Comparison of ENCODE assay signal across 12 cellular contexts in the genomic region with DNA sequence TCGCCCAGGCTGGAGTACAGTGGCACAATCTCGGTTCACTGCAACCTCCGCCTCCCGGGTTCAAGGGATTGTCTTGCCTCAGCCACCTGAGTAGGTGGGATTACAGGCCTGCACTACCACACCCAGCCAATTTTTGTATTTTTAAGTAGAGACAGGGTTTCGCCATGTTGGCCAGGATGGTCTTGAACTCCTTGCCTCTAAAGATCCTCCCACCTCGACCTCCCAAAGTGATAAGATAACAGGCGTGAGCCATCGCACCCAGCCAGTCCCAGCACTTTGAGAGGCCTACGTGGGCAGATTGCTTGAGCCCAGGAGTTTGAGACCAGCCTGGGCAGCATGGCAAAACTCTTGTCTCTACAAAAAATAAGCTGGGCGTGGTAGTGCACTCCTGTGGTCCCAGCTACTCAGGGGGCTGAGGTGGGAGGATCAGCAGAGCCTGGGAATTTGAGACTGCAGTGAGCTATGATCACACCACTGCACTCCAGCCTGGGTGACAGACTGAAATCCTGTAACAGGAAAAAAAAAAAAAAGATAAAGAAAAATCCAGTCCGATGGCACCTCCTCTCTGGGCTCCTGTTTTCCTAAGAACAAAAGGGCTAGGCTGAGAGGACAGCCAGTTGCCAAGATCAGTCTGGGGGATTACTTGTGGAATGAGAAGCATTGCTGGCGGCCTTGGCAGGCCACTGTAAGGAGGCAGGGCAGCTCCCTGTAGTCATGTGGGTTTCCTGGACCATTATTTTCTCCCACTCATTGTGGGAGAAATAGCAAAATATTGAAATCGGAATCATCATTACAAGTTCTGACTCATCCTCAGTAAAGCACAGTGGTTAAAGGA. TPM values are rescaled to one million over a fixed set of nuclear protein-coding genes. Genes with fewer than 3 reads are reported as not detected.
DNase-seq lines count a peak whose midpoint lies in the region; FAIRE-seq and TF ChIP-seq lines count a peak whose summit lies in the region.
"Had no signal": no experiment of that assay in that cellular context is flagged by ENCODE, and none has a peak within 500 bp of the region (broad histone marks: within the 10 kb centered on the region; RNA-seq: fewer than 3 reads in every experiment).

No MANE protein-coding gene starts in this region.

- FAIRE-seq in HTR-8/SVneo (lab: Jason Lieb, UNC), result peak; percentile 88

- H3K4me1 Mint-ChIP-seq in MCF 10A (ENCODE audit: insufficient read depth, unreplicated experiment) (peaks cover 6% of the 10 kb centered on the region), CD14-positive monocyte (peaks cover 40% of the 10 kb centered on the region)
- peaks cover 3% of the 10 kb centered on the region for H3K4me1 Mint-ChIP-seq in activated CD4-positive, alpha-beta memory T cell treated with anti-CD3 and anti-CD28 coated beads, Interleukin-2, amount 10 ng/mL, durations not matched to agents 7 days and 5 days

- H3K9me3 Mint-ChIP-seq in MCF 10A (ENCODE audit: unreplicated experiment), result peaks cover 7% of the 10 kb centered on the region
- H3K9me3 Mint-ChIP-seq in CD14-positive monocyte, result peaks cover 2 to 7% (median 4%) of the 10 kb centered on the region in 7 donors
- peaks cover 3% of the 10 kb centered on the region for H3K9me3 Mint-ChIP-seq in activated CD4-positive, alpha-beta memory T cell treated with anti-CD3 and anti-CD28 coated beads, Interleukin-2, amount 10 ng/mL, durations not matched to agents 7 days and 5 days
- H3K9me3 Mint-ChIP-seq: CD8-positive, alpha-beta T cell had no signal

- intact Hi-C loops in MCF 10A (cut with micrococcal nuclease), result no loop called here
- intact Hi-C loops in CD14-positive monocyte (cut with micrococcal nuclease), result no loop called here
- intact Hi-C loops in uterus (cut with DNase I; ENCODE audit: low total_unique reads), result no loop called here

- no peak for TF ChIP-seq POLR2A in uterus (IDR thresholded peaks at IDR 0.05)

- H3K4me3 ChIP-seq in AG09309 (ENCODE audit: control insufficient read depth, low read depth, low read length), result no peak overlapping the region
- H3K4me3 ChIP-seq in uterus, result no peak overlapping the region
- H3K4me3 ChIP-seq: adrenal gland had no signal

- H3K36me3 Mint-ChIP-seq in MCF 10A (ENCODE audit: insufficient read depth, unreplicated experiment), result no peaks in the 10 kb centered on the region
- peaks cover 3 to 4% of the 10 kb centered on the region in 2 donors for H3K36me3 Mint-ChIP-seq in CD14-positive monocyte
- H3K36me3 Mint-ChIP-seq in activated CD4-positive, alpha-beta memory T cell treated with anti-CD3 and anti-CD28 coated beads, Interleukin-2, amount 10 ng/mL, durations not matched to agents 7 days and 5 days (ENCODE audit: low read depth), result no peaks in the 10 kb centered on the region
- H3K36me3 Mint-ChIP-seq: CD8-positive, alpha-beta T cell had no signal

- H3K27ac Mint-ChIP-seq in MCF 10A (ENCODE audit: low read depth, unreplicated experiment) (no peak overlapping the region), CD14-positive monocyte (peak overlapping the region in 1 of 7 donors; percentile 45)
- no peak overlapping the region for H3K27ac Mint-ChIP-seq in activated CD4-positive, alpha-beta memory T cell treated with anti-CD3 and anti-CD28 coated beads, Interleukin-2, amount 10 ng/mL, durations not matched to agents 7 days and 5 days
- H3K27ac Mint-ChIP-seq: CD8-positive, alpha-beta T cell; naive thymus-derived CD4-positive, alpha-beta T cell had no signal

- no peaks in the 10 kb centered on the region for H3K27me3 ChIP-seq in uterus
- H3K27me3 ChIP-seq: adrenal gland had no signal

- POLR2A ChIA-PET in MCF 10A (lab: Yijun Ruan, JAX), result interaction anchor here (0.6 kb wide), 1 partner anchor 37 kb away, joined by 3 read pairs; no protein-coding TSS in a partner anchor
- POLR2A ChIA-PET in activated CD4-positive, alpha-beta memory T cell treated with anti-CD3 and anti-CD28 coated beads, Interleukin-2, amount 10 ng/mL, durations not matched to agents 7 days and 5 days (lab: Charles Lee), result no interaction called here

- no peaks in the 10 kb centered on the region for H3K4me1 ChIP-seq in uterus

- H3K27me3 Mint-ChIP-seq in MCF 10A (ENCODE audit: insufficient read depth, unreplicated experiment) (no peaks in the 10 kb centered on the region), CD14-positive monocyte (ENCODE audit: low read depth in 3 of 3) (peaks cover 3 to 14% (median 10%) of the 10 kb centered on the region in 3 donors)
- peaks cover 10% of the 10 kb centered on the region for H3K27me3 Mint-ChIP-seq in activated CD4-positive, alpha-beta memory T cell treated with anti-CD3 and anti-CD28 coated beads, Interleukin-2, amount 10 ng/mL, durations not matched to agents 7 days and 5 days

- TF ChIP-seq CTCF in AG09309 (IDR thresholded peaks at IDR 0.05; ENCODE audit: control insufficient read depth, insufficient read depth, low read depth, low read length, missing control alignments) (no peak), MCF 10A (IDR thresholded peaks at IDR 0.05; ENCODE audit: unreplicated experiment) (no peak), CD14-positive monocyte (IDR thresholded peaks at IDR 0.05) (no peak), uterus (IDR thresholded peaks at IDR 0.05) (no peak)

- no peak overlapping the region for H3K27ac ChIP-seq in uterus
- H3K27ac ChIP-seq: adrenal gland had no signal

- BruUV-seq in MCF 10A (replicated peaks; lab: Mats Ljungman, UMichigan), result no TSS peak

- CTCF ChIA-PET in MCF 10A (lab: Yijun Ruan, JAX), result no interaction called here
- CTCF ChIA-PET in activated CD4-positive, alpha-beta memory T cell treated with anti-CD3 and anti-CD28 coated beads, Interleukin-2, amount 10 ng/mL, durations not matched to agents 7 days and 5 days (lab: Charles Lee), result no interaction called here

- no peaks in the 10 kb centered on the region for H3K9me3 ChIP-seq in uterus
- H3K9me3 ChIP-seq: adrenal gland had no signal

- H3K4me3 Mint-ChIP-seq in MCF 10A (ENCODE audit: unreplicated experiment) (no peak overlapping the region), CD14-positive monocyte (no peak overlapping the region)
- H3K4me3 Mint-ChIP-seq in activated CD4-positive, alpha-beta memory T cell treated with anti-CD3 and anti-CD28 coated beads, Interleukin-2, amount 10 ng/mL, durations not matched to agents 7 days and 5 days, result no peak overlapping the region
- H3K4me3 Mint-ChIP-seq: CD8-positive, alpha-beta T cell; naive thymus-derived CD4-positive, alpha-beta T cell had no signal

- no peaks in the 10 kb centered on the region for H3K36me3 ChIP-seq in uterus
- H3K36me3 ChIP-seq: adrenal gland had no signal

- DNase-seq in AG09309 (ENCODE audit: low read depth) (peak; percentile 87), HTR-8/SVneo (ENCODE audit: insufficient read length, low spot score) (peak; percentile 65), MCF 10A (ENCODE audit: unreplicated experiment) (peak; percentile 51), medulla oblongata (ENCODE audit: extremely low spot score) (peak; percentile 46), CD14-positive monocyte (ENCODE audit: low spot score) (no peak), uterus (no peak), NOMO-1 (lab: John Stamatoyannopoulos, UW; ENCODE audit: unreplicated experiment in 2 of 2) (no peak)
- no peak for DNase-seq in activated CD4-positive, alpha-beta memory T cell treated with anti-CD3 and anti-CD28 coated beads, Interleukin-2, amount 10 ng/mL, durations not matched to agents 7 days and 5 days
- DNase-seq: CD8-positive, alpha-beta T cell; glutamatergic neuron; naive thymus-derived CD4-positive, alpha-beta T cell had no signal

RNA-seq across cellular contexts. Expression of a gene that starts 3.0 kb away (rescaled TPM):
- total RNA-seq in MCF 10A (2022), result not detected in 2 replicates
- polyA plus RNA-seq in CD14-positive monocyte, result under 1 TPM in 1 of 2 donors, not detected in 1; 0.30 TPM
- total RNA-seq in uterus, result 1 to 10 TPM in 3 of 4 donors, under 1 TPM in 1; 0.59 to 7.4 (median 2.9) TPM
- 1 to 10 TPM; 1.4 to 2.0 TPM for total RNA-seq in activated CD4-positive, alpha-beta memory T cell treated with anti-CD3 and anti-CD28 coated beads, Interleukin-2, amount 10 ng/mL, durations not matched to agents 7 days and 5 days

RNA-seq across cellular contexts. Expression of a gene that starts 34.1 kb away (rescaled TPM):
- total RNA-seq in MCF 10A (2022) (not detected in 2 replicates), uterus (under 1 TPM in 1 of 4 donors, not detected in 3; 0.07 TPM)
- under 1 TPM; 0.18 to 0.33 TPM for polyA plus RNA-seq in CD14-positive monocyte
- not detected for total RNA-seq in activated CD4-positive, alpha-beta memory T cell treated with anti-CD3 and anti-CD28 coated beads, Interleukin-2, amount 10 ng/mL, durations not matched to agents 7 days and 5 days

Comparison
In these comparisons a context has a peak if more than half of its experiments do, and no peak if none do; other contexts are left out.
1. DNase-seq: peak in AG09309 (single experiment), HTR-8/SVneo (single experiment), MCF 10A (single experiment) and medulla oblongata (single experiment); none in CD14-positive monocyte (single experiment), uterus (0 of 2), NOMO-1 (0 of 2) and activated CD4-positive, alpha-beta memory T cell treated with anti-CD3 and anti-CD28 coated beads, Interleukin-2, amount 10 ng/mL, durations not matched to agents 7 days and 5 days (single experiment).